ENCODE assay signal across 9 cellular contexts in genomic region chr7:40604601-40605438, GRCh38.
A peak's percentile ranks its signal among the peaks of the same experiment; 100 is the strongest.
DNase-seq lines count a peak whose midpoint lies in the region; ATAC-seq, FAIRE-seq and TF ChIP-seq lines count a peak whose summit lies in the region.
"Had no signal": no experiment of that assay in that cellular context is flagged by ENCODE, and none has a peak within 500 bp of the region (broad histone marks: within the 10 kb centered on the region; RNA-seq: fewer than 3 reads in every experiment).

No MANE protein-coding gene starts in this region.

- H2AFZ ChIP-seq in osteoblast (ENCODE audit: low read length), result peak overlapping the region; percentile 88

- H3K9me3 ChIP-seq in osteoblast (ENCODE audit: low read depth, low read length), result no peaks in the 10 kb centered on the region

- H4K20me1 ChIP-seq in osteoblast (ENCODE audit: insufficient read depth, low read length), result no peaks in the 10 kb centered on the region

- no peaks in the 10 kb centered on the region for H3K27me3 ChIP-seq in osteoblast (ENCODE audit: insufficient read depth, low read length)

- no peaks in the 10 kb centered on the region for H3K4me1 ChIP-seq in osteoblast (ENCODE audit: insufficient read depth, low read length)

- peak; percentile 89 for ATAC-seq in GM19035 (IDR thresholded peaks at IDR 0.05; ENCODE audit: unreplicated experiment)
- peak; percentile 87 for ATAC-seq in HG03354 (IDR thresholded peaks at IDR 0.05; ENCODE audit: poor library complexity, severe bottlenecking, unreplicated experiment)
- ATAC-seq in SK-N-SH treated with all-trans-retinoic acid at 6 μM for 48 hours, result peak; percentile 64

- no peak overlapping the region for H3K27ac ChIP-seq in osteoblast (ENCODE audit: low read depth, low read length)

- peak overlapping the region; percentile 27 for H3K4me2 ChIP-seq in osteoblast (ENCODE audit: insufficient read depth, low read length)

- DNase-seq in D721Med (ENCODE audit: insufficient read length, low spot score) (no peak), foreskin fibroblast (peak in 1 of 2 donors; percentile 14), osteoblast (ENCODE audit: insufficient read length, low spot score, missing footprints) (peak; percentile 34), amniotic stem cell (lab: John Stamatoyannopoulos, UW) (no peak), NCI-H510A treated with DMSO at 0.1 percent for 48 hours (lab: John Stamatoyannopoulos, UW) (no peak)

- no peak for FAIRE-seq in D721Med (lab: Jason Lieb, UNC)
- FAIRE-seq: TTC549 had no signal

- H3K79me2 ChIP-seq in osteoblast (ENCODE audit: insufficient read depth, low read length), result no peaks in the 10 kb centered on the region

- no peak overlapping the region for H3K4me3 ChIP-seq in foreskin fibroblast (ENCODE audit: low read depth in 1 of 2, low read length in 2 of 2)
- H3K4me3 ChIP-seq in osteoblast (ENCODE audit: insufficient read depth, low read length), result no peak overlapping the region

- no peaks in the 10 kb centered on the region for H3K36me3 ChIP-seq in osteoblast (ENCODE audit: insufficient read depth, low read length)

- TF ChIP-seq CTCF in D721Med (IDR thresholded peaks at IDR 0.05; ENCODE audit: insufficient read depth, missing control alignments) (peak; percentile 35), foreskin fibroblast (IDR thresholded peaks at IDR 0.05; ENCODE audit: low read depth, low read length) (peak; percentile 18), osteoblast (IDR thresholded peaks at IDR 0.05; ENCODE audit: extremely low read depth, low read depth, low read length) (peak; percentile 79)

TF ChIP-seq in SK-N-SH treated with all-trans-retinoic acid at 6 μM for 48 hours, 23 proteins besides CTCF, POLR2A, EP300 and RAD21:
- TF ChIP-seq TOX (CRISPR knock-in tag; IDR thresholded peaks at IDR 0.05; ENCODE audit: borderline replicate concordance) (no peak), ZNF8 (CRISPR knock-in tag; IDR thresholded peaks at IDR 0.05) (no peak), ESRRG (CRISPR knock-in tag; IDR thresholded peaks at IDR 0.05) (no peak), BACH2 (CRISPR knock-in tag; IDR thresholded peaks at IDR 0.05; ENCODE audit: borderline replicate concordance) (no peak), ARNTL (CRISPR knock-in tag; IDR thresholded peaks at IDR 0.05; ENCODE audit: borderline replicate concordance, low read depth) (no peak), TCF4 (CRISPR knock-in tag; IDR thresholded peaks at IDR 0.05; ENCODE audit: borderline replicate concordance) (no peak), OSR1 (CRISPR knock-in tag; IDR thresholded peaks at IDR 0.05) (no peak), ZNF70 (CRISPR knock-in tag; IDR thresholded peaks at IDR 0.05) (no peak), ZFP30 (CRISPR knock-in tag; IDR thresholded peaks at IDR 0.05) (no peak)
- TF ChIP-seq, protein P1, sequence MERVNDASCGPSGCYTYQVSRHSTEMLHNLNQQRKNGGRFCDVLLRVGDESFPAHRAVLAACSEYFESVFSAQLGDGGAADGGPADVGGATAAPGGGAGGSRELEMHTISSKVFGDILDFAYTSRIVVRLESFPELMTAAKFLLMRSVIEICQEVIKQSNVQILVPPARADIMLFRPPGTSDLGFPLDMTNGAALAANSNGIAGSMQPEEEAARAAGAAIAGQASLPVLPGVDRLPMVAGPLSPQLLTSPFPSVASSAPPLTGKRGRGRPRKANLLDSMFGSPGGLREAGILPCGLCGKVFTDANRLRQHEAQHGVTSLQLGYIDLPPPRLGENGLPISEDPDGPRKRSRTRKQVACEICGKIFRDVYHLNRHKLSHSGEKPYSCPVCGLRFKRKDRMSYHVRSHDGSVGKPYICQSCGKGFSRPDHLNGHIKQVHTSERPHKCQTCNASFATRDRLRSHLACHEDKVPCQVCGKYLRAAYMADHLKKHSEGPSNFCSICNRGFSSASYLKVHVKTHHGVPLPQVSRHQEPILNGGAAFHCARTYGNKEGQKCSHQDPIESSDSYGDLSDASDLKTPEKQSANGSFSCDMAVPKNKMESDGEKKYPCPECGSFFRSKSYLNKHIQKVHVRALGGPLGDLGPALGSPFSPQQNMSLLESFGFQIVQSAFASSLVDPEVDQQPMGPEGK (CRISPR knock-in tag; IDR thresholded peaks at IDR 0.05; ENCODE audit: borderline replicate concordance), result no peak
- TF ChIP-seq, protein P2, sequence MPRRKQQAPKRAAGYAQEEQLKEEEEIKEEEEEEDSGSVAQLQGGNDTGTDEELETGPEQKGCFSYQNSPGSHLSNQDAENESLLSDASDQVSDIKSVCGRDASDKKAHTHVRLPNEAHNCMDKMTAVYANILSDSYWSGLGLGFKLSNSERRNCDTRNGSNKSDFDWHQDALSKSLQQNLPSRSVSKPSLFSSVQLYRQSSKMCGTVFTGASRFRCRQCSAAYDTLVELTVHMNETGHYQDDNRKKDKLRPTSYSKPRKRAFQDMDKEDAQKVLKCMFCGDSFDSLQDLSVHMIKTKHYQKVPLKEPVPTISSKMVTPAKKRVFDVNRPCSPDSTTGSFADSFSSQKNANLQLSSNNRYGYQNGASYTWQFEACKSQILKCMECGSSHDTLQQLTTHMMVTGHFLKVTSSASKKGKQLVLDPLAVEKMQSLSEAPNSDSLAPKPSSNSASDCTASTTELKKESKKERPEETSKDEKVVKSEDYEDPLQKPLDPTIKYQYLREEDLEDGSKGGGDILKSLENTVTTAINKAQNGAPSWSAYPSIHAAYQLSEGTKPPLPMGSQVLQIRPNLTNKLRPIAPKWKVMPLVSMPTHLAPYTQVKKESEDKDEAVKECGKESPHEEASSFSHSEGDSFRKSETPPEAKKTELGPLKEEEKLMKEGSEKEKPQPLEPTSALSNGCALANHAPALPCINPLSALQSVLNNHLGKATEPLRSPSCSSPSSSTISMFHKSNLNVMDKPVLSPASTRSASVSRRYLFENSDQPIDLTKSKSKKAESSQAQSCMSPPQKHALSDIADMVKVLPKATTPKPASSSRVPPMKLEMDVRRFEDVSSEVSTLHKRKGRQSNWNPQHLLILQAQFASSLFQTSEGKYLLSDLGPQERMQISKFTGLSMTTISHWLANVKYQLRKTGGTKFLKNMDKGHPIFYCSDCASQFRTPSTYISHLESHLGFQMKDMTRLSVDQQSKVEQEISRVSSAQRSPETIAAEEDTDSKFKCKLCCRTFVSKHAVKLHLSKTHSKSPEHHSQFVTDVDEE (CRISPR knock-in tag; IDR thresholded peaks at IDR 0.05), result no peak

Comparison
In these comparisons a context has a peak if more than half of its experiments do, and no peak if none do; other contexts are left out.
1. CTCF ChIP-seq: peak in every context shown above with its lines; median percentile 79 in osteoblast; 35 in D721Med; 18 in foreskin fibroblast.